ENCODE assay signal across 3 cellular contexts in the genomic region with DNA sequence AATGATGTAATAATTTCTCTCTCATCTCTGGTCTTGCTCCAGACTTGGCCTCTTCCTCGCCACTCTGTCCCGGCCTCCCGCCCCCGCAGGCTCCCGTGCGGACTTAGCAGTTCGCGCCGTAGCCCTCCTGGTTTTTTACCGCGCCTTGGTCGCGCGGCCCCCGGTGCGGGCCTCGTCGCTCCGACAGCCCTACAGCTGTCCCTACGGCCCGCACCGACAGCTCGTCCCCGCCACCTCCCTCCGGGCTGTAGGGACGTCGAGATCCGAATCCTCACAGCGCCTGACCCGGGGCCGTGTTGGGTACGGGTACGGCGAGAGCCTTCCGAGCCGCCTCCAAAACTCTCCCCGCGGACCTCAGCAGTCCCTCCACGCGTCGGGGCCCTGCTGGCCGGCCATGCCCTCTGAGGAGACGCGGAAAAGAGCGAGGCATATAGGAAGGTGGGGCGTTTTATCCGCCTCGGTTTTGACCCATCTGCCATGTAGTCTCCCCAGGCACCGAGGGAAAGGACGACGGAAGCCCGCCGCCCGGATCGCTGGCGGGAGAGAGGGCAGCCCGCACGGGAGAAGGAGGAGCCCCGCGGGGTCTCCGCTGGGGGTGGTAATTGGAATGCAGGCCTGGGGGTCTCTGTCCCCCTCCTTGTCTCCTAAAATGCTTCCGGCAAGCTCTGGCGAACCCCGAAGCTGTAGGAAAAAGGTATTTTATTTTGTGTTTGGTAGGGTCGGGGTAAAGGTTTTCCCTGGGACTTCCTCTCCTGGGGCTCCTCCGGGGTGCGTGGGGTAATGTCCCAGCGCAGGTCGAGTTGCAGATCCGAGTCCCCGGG.
TF ChIP-seq lines count a peak whose summit lies in the region.

No MANE protein-coding gene starts in this region.

TF ChIP-seq in SK-N-SH, 30 proteins besides CTCF, POLR2A, EP300 and RAD21:
- TF ChIP-seq GATA2 (CRISPR knock-in tag; IDR thresholded peaks at IDR 0.05): no peak
- no peak for TF ChIP-seq SIN3A (IDR thresholded peaks at IDR 0.05; ENCODE audit: borderline replicate concordance, low read depth, low read length)
- no peak for TF ChIP-seq FOXM1 (IDR thresholded peaks at IDR 0.05; ENCODE audit: low read depth)
- TF ChIP-seq NRF1 (IDR thresholded peaks at IDR 0.05; ENCODE audit: low read depth, low read length): no peak
- peak; percentile 77; the same call in 1 of the 2 replicates for TF ChIP-seq EZH2phosphoT487 (IDR thresholded peaks at IDR 0.05; ENCODE audit: borderline replicate concordance, low read depth)

TF ChIP-seq in SK-N-SH treated with all-trans-retinoic acid at 6 μM for 48 hours, 23 proteins besides CTCF, POLR2A, EP300 and RAD21:
- no peak for TF ChIP-seq RARB (CRISPR knock-in tag; IDR thresholded peaks at IDR 0.05)
- TF ChIP-seq TCF4 (CRISPR knock-in tag; IDR thresholded peaks at IDR 0.05; ENCODE audit: borderline replicate concordance): no peak
- no peak for TF ChIP-seq GLIS3 (CRISPR knock-in tag; IDR thresholded peaks at IDR 0.05)
- TF ChIP-seq SNAI2 (CRISPR knock-in tag; IDR thresholded peaks at IDR 0.05): no peak
- no peak for TF ChIP-seq PPARA (CRISPR knock-in tag; IDR thresholded peaks at IDR 0.05; ENCODE audit: borderline replicate concordance)
- TF ChIP-seq PATZ1 (CRISPR knock-in tag; IDR thresholded peaks at IDR 0.05; ENCODE audit: borderline replicate concordance): no peak
- no peak for TF ChIP-seq POU6F1 (CRISPR knock-in tag; IDR thresholded peaks at IDR 0.05; ENCODE audit: borderline replicate concordance, low read depth)
- TF ChIP-seq ESRRG (CRISPR knock-in tag; IDR thresholded peaks at IDR 0.05): no peak
- no peak for TF ChIP-seq CSRNP3 (CRISPR knock-in tag; IDR thresholded peaks at IDR 0.05)
- TF ChIP-seq ZFP30 (CRISPR knock-in tag; IDR thresholded peaks at IDR 0.05): no peak

TF ChIP-seq in K562, 482 proteins besides CTCF, POLR2A, EP300 and RAD21:
- peak; percentile 35; the same call in 1 of the 2 replicates for TF ChIP-seq EGR1 (conservative IDR thresholded peaks at IDR 0.05)
- no peak for TF ChIP-seq GABPA (tag; conservative IDR thresholded peaks at IDR 0.05; ENCODE audit: low read depth)
